8 cellular contexts compared by ENCODE assay signal in the genomic region with DNA sequence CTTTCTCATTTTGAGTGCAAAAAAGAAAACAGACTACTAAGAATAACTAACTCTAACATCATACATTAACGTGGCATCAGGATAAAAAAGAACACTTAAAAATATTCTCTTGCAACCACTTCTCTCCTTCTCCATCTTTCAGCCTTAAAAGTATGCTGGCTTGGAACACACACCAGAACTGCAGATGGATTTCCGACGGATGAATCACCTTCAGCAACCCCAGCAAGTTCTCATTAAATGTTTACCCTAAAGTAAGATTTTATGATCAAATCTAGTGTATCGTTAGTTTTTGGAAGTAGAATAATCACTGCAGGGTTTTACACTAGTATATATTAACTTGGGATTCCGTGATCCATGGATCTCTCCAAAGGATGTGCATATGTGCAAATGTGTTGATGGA. TPM values are rescaled to one million over a fixed set of nuclear protein-coding genes. Genes with fewer than 3 reads are reported as not detected.
A peak's percentile ranks its signal among the peaks of the same experiment; 100 is the strongest.
DNase-seq lines count a peak whose midpoint lies in the region; ATAC-seq, FAIRE-seq and TF ChIP-seq lines count a peak whose summit lies in the region.

No MANE protein-coding gene starts in this region.

- in situ Hi-C loops in ACHN (cut with HindIII; ENCODE audit: low pct_ligation_motif_present, low pct_unique_long_range_greater_than_20kb, low sequenced_read_pairs) = no loop called here

- H3K9me3 Mint-ChIP-seq in memory B cell = no peaks in the 10 kb centered on the region

- DNase-seq in ACHN (peak; percentile 33), HTR-8/SVneo (ENCODE audit: insufficient read length, low spot score) (peak; percentile 52), amniotic epithelial cell (ENCODE audit: low read depth) (peak; percentile 91), memory B cell (ENCODE audit: low spot score in 2 of 2) (no peak), adrenal gland (no peak)
- no peak for DNase-seq in stimulated activated CD4-positive, alpha-beta T cell treated with anti-CD3 and anti-CD28 coated beads, Interleukin-2, amount 100 ng/mL, for 48 hours

- no peak for TF ChIP-seq CTCF in adrenal gland (IDR thresholded peaks at IDR 0.05)

- peaks cover 11 to 44% of the 10 kb centered on the region in 2 donors for H3K4me1 ChIP-seq in adrenal gland (replicated peaks in 1 of 2)

- H3K27ac ChIP-seq in adrenal gland = peak overlapping the region in 2 of 5 donors; percentile 51 to 94

- peaks cover 0 to 12% of the 10 kb centered on the region in 2 donors for H3K36me3 ChIP-seq in adrenal gland (replicated peaks in 1 of 2)

- TF ChIP-seq POLR2A in adrenal gland (IDR thresholded peaks at IDR 0.05) = no peak

- no peaks in the 10 kb centered on the region for H3K27me3 ChIP-seq in adrenal gland

- H3K4me3 ChIP-seq in adrenal gland = peak overlapping the region in 1 of 4 donors; percentile 84

- intact Hi-C loops in adrenal gland (cut with DNase I) = no loop called here

- peak overlapping the region; percentile 94 for H3K4me3 Mint-ChIP-seq in memory B cell

- no peaks in the 10 kb centered on the region for H3K9me3 ChIP-seq in adrenal gland (replicated peaks in 1 of 3)

- H3K4me1 Mint-ChIP-seq in memory B cell = peaks cover 31% of the 10 kb centered on the region

- ATAC-seq in memory B cell (ENCODE audit: low read depth) (no peak), HG02885 (IDR thresholded peaks at IDR 0.05; ENCODE audit: poor library complexity, unreplicated experiment) (no peak), GM21576 (IDR thresholded peaks at IDR 0.05; ENCODE audit: unreplicated experiment) (no peak)

- peak overlapping the region; percentile 99 for H3K27ac Mint-ChIP-seq in memory B cell

- no peak for FAIRE-seq in HTR-8/SVneo (lab: Jason Lieb, UNC)

- 39 to 67% (median 59%) methylated on average over 5 of the region's 5 CpGs for WGBS in adrenal gland, 4 donors

- peaks cover 4% of the 10 kb centered on the region for H3K36me3 Mint-ChIP-seq in memory B cell

- H3K27me3 Mint-ChIP-seq in memory B cell = no peaks in the 10 kb centered on the region

RNA-seq across cellular contexts. Expression of a gene that starts 1.2 kb away (rescaled TPM):
- total RNA-seq in adrenal gland = 100 to 1,000 TPM in 4 of 8 donors, 10 to 100 TPM in 4; 66.9 to 165 (median 92.9) TPM
- 10 to 100 TPM; 51.7 to 73.6 (median 62.6) TPM for polyA plus RNA-seq in adrenal gland

RNA-seq across cellular contexts. Expression of a gene that starts 50.8 kb away (rescaled TPM):
- 100 to 1,000 TPM; 156 to 509 (median 319) TPM for total RNA-seq in adrenal gland
- 100 to 1,000 TPM in 1 of 3 donors, 10 to 100 TPM in 2; 33.7 to 532 (median 65.3) TPM for polyA plus RNA-seq in adrenal gland

RNA-seq across cellular contexts. Expression of a gene that starts 56.2 kb away (rescaled TPM):
- 1 to 10 TPM; 1.9 to 9.5 (median 5.6) TPM for total RNA-seq in adrenal gland
- polyA plus RNA-seq in adrenal gland = 10 to 100 TPM in 1 of 3 donors, 1 to 10 TPM in 2; 6.1 to 12.1 (median 6.8) TPM

Comparison
In these comparisons a context has a peak if more than half of its experiments do, and no peak if none do; other contexts are left out.
1. DNase-seq: peak in ACHN (single experiment), HTR-8/SVneo (single experiment) and amniotic epithelial cell (single experiment); none in memory B cell (0 of 2), stimulated activated CD4-positive, alpha-beta T cell treated with anti-CD3 and anti-CD28 coated beads, Interleukin-2, amount 100 ng/mL, for 48 hours (0 of 2) and adrenal gland (0 of 7).